1 cellular context compared by ENCODE assay signal in the genomic region with DNA sequence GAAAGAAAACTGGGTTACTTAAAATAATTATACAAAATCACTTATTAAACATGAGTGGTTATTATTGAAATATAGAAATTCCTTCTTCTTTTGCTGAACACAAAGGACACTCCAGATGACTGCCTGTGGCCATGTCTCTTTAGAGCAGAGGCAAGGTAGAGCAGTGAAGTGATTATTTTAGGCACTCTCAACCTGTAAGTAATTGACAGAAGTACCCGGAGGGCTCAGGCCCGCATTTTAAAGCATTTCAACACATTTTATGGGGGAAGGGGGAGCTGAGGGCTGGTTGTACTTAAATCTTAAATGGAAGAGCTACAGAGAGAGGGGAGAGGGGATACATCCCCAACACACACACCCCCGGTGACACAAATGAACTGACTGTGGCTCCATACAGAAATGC.
TF ChIP-seq lines count a peak whose summit lies in the region.

No MANE protein-coding gene starts in this region.

TF ChIP-seq in GM23338, 12 proteins besides CTCF, POLR2A, EP300 and RAD21:
- TF ChIP-seq, protein P1, sequence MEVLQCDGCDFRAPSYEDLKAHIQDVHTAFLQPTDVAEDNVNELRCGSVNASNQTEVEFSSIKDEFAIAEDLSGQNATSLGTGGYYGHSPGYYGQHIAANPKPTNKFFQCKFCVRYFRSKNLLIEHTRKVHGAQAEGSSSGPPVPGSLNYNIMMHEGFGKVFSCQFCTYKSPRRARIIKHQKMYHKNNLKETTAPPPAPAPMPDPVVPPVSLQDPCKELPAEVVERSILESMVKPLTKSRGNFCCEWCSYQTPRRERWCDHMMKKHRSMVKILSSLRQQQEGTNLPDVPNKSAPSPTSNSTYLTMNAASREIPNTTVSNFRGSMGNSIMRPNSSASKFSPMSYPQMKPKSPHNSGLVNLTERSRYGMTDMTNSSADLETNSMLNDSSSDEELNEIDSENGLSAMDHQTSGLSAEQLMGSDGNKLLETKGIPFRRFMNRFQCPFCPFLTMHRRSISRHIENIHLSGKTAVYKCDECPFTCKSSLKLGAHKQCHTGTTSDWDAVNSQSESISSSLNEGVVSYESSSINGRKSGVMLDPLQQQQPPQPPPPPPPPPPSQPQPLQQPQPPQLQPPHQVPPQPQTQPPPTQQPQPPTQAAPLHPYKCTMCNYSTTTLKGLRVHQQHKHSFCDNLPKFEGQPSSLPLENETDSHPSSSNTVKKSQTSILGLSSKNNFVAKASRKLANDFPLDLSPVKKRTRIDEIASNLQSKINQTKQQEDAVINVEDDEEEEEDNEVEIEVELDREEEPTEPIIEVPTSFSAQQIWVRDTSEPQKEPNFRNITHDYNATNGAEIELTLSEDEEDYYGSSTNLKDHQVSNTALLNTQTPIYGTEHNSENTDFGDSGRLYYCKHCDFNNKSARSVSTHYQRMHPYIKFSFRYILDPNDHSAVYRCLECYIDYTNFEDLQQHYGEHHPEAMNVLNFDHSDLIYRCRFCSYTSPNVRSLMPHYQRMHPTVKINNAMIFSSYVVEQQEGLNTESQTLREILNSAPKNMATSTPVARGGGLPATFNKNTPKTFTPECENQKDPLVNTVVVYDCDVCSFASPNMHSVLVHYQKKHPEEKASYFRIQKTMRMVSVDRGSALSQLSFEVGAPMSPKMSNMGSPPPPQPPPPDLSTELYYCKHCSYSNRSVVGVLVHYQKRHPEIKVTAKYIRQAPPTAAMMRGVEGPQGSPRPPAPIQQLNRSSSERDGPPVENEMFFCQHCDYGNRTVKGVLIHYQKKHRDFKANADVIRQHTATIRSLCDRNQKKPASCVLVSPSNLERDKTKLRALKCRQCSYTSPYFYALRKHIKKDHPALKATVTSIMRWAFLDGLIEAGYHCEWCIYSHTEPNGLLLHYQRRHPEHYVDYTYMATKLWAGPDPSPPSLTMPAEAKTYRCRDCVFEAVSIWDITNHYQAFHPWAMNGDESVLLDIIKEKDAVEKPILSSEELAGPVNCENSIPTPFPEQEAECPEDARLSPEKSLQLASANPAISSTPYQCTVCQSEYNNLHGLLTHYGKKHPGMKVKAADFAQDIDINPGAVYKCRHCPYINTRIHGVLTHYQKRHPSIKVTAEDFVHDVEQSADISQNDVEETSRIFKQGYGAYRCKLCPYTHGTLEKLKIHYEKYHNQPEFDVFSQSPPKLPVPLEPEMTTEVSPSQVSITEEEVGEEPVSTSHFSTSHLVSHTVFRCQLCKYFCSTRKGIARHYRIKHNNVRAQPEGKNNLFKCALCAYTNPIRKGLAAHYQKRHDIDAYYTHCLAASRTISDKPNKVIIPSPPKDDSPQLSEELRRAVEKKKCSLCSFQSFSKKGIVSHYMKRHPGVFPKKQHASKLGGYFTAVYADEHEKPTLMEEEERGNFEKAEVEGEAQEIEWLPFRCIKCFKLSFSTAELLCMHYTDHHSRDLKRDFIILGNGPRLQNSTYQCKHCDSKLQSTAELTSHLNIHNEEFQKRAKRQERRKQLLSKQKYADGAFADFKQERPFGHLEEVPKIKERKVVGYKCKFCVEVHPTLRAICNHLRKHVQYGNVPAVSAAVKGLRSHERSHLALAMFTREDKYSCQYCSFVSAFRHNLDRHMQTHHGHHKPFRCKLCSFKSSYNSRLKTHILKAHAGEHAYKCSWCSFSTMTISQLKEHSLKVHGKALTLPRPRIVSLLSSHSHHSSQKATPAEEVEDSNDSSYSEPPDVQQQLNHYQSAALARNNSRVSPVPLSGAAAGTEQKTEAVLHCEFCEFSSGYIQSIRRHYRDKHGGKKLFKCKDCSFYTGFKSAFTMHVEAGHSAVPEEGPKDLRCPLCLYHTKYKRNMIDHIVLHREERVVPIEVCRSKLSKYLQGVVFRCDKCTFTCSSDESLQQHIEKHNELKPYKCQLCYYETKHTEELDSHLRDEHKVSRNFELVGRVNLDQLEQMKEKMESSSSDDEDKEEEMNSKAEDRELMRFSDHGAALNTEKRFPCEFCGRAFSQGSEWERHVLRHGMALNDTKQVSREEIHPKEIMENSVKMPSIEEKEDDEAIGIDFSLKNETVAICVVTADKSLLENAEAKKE (CRISPR knock-in tag; IDR thresholded peaks at IDR 0.05): no peak
- TF ChIP-seq STAT1 (IDR thresholded peaks at IDR 0.05; ENCODE audit: unreplicated experiment) (no peak), POLR2AphosphoS5 (IDR thresholded peaks at IDR 0.05; ENCODE audit: low read depth) (no peak), ZNF331 (CRISPR knock-in tag; IDR thresholded peaks at IDR 0.05; ENCODE audit: low read depth) (no peak), EZH2phosphoT487 (IDR thresholded peaks at IDR 0.05; ENCODE audit: unreplicated experiment) (no peak), JUNB (IDR thresholded peaks at IDR 0.05; ENCODE audit: unreplicated experiment) (no peak), EZH2 (IDR thresholded peaks at IDR 0.05; ENCODE audit: low read depth, unreplicated experiment) (no peak), CREB1 (CRISPR knock-in tag; IDR thresholded peaks at IDR 0.05; ENCODE audit: low read depth) (no peak), NANOG (IDR thresholded peaks at IDR 0.05; ENCODE audit: borderline replicate concordance) (no peak), ZNF114 (CRISPR knock-in tag; IDR thresholded peaks at IDR 0.05) (no peak)
- TF ChIP-seq, protein P2, sequence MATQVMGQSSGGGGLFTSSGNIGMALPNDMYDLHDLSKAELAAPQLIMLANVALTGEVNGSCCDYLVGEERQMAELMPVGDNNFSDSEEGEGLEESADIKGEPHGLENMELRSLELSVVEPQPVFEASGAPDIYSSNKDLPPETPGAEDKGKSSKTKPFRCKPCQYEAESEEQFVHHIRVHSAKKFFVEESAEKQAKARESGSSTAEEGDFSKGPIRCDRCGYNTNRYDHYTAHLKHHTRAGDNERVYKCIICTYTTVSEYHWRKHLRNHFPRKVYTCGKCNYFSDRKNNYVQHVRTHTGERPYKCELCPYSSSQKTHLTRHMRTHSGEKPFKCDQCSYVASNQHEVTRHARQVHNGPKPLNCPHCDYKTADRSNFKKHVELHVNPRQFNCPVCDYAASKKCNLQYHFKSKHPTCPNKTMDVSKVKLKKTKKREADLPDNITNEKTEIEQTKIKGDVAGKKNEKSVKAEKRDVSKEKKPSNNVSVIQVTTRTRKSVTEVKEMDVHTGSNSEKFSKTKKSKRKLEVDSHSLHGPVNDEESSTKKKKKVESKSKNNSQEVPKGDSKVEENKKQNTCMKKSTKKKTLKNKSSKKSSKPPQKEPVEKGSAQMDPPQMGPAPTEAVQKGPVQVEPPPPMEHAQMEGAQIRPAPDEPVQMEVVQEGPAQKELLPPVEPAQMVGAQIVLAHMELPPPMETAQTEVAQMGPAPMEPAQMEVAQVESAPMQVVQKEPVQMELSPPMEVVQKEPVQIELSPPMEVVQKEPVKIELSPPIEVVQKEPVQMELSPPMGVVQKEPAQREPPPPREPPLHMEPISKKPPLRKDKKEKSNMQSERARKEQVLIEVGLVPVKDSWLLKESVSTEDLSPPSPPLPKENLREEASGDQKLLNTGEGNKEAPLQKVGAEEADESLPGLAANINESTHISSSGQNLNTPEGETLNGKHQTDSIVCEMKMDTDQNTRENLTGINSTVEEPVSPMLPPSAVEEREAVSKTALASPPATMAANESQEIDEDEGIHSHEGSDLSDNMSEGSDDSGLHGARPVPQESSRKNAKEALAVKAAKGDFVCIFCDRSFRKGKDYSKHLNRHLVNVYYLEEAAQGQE (IDR thresholded peaks at IDR 0.05; ENCODE audit: unreplicated experiment): no peak
- TF ChIP-seq, protein P3, sequence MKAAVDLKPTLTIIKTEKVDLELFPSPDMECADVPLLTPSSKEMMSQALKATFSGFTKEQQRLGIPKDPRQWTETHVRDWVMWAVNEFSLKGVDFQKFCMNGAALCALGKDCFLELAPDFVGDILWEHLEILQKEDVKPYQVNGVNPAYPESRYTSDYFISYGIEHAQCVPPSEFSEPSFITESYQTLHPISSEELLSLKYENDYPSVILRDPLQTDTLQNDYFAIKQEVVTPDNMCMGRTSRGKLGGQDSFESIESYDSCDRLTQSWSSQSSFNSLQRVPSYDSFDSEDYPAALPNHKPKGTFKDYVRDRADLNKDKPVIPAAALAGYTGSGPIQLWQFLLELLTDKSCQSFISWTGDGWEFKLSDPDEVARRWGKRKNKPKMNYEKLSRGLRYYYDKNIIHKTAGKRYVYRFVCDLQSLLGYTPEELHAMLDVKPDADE (IDR thresholded peaks at IDR 0.05): no peak
